9 cellular contexts compared by ENCODE assay signal in the genomic region with DNA sequence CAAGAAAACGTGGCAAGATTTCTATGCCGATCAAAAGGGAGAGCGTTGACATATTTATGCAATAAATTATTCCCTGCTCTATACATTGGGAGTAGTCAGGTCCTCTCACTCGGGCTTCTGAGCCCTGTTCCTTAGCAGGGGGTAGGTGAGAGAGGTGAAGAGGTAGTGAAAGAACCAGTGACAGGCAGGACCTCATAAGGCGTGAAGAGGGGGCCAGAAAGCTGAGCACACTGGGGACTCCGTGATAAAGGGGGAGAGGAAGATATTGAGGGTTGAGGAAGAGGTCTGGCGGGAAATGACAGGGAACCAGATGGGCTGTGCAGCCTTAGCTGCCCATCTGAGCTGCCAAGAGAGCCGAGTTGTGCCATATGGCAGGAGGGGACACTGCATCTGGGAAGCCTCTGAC. TPM values are rescaled to one million over a fixed set of nuclear protein-coding genes. Genes with fewer than 3 reads are reported as not detected.
DNase-seq lines count a peak whose midpoint lies in the region; ATAC-seq and TF ChIP-seq lines count a peak whose summit lies in the region.
"Had no signal": no experiment of that assay in that cellular context is flagged by ENCODE, and none has a peak within 500 bp of the region (broad histone marks: within the 10 kb centered on the region; RNA-seq: fewer than 3 reads in every experiment).

No MANE protein-coding gene starts in this region.

- no peaks in the 10 kb centered on the region for H3K9me3 ChIP-seq in cardiac muscle cell (ENCODE audit: low read depth)
- H3K9me3 ChIP-seq in left lung, result no peaks in the 10 kb centered on the region
- H3K9me3 ChIP-seq in aorta (ENCODE audit: control insufficient read depth, low read length), result no peaks in the 10 kb centered on the region

- peaks cover 4% of the 10 kb centered on the region for H3K4me1 ChIP-seq in cardiac muscle cell (ENCODE audit: low read depth)
- peaks cover 17 to 31% of the 10 kb centered on the region in 2 donors for H3K4me1 ChIP-seq in left lung
- no peaks in the 10 kb centered on the region for H3K4me1 ChIP-seq in aorta (ENCODE audit: control insufficient read depth in 1 of 2, insufficient read depth in 2 of 2, low read length in 2 of 2)

- H3K4me1 Mint-ChIP-seq in activated T-cell treated with anti-CD3 and anti-CD28 coated beads, Interleukin-2, amount 50 U/mL, for 72 hours (ENCODE audit: low read depth), result peaks cover 46% of the 10 kb centered on the region

- H3K9me3 Mint-ChIP-seq in activated T-cell treated with anti-CD3 and anti-CD28 coated beads, Interleukin-2, amount 50 U/mL, for 72 hours, result no peaks in the 10 kb centered on the region

- ATAC-seq in left ventricle myocardium superior, result no peak
- ATAC-seq in HG03342 (IDR thresholded peaks at IDR 0.05; ENCODE audit: unreplicated experiment), result peak; percentile 7
- ATAC-seq in activated T-cell treated with anti-CD3 and anti-CD28 coated beads, Interleukin-2, amount 50 U/mL, for 72 hours (replicated peaks in 1 of 2), result peak; percentile 2 to 6
- no peak for ATAC-seq in left lung
- no peak for ATAC-seq in aorta (ENCODE audit: low FRiP score)

- H3K36me3 Mint-ChIP-seq in activated T-cell treated with anti-CD3 and anti-CD28 coated beads, Interleukin-2, amount 50 U/mL, for 72 hours (ENCODE audit: insufficient read depth in 2 of 2), result no peaks in the 10 kb centered on the region

- no peak overlapping the region for H3K27ac Mint-ChIP-seq in activated T-cell treated with anti-CD3 and anti-CD28 coated beads, Interleukin-2, amount 50 U/mL, for 72 hours

- 25 to 28% methylated on average over 8 of the region's 8 CpGs for WGBS in aorta, 2 donors

- H3K27me3 Mint-ChIP-seq in activated T-cell treated with anti-CD3 and anti-CD28 coated beads, Interleukin-2, amount 50 U/mL, for 72 hours (ENCODE audit: low read depth), result peaks cover 80% of the 10 kb centered on the region

- H3K4me3 ChIP-seq in cardiac muscle cell, result peak overlapping the region; percentile 39
- peak overlapping the region; percentile 26 to 47 for H3K4me3 ChIP-seq in left lung
- peak overlapping the region; percentile 11 to 53 for H3K4me3 ChIP-seq in aorta (ENCODE audit: low read length in 2 of 2)

- H3K27ac ChIP-seq in cardiac muscle cell (no peak overlapping the region), left lung (no peak overlapping the region), aorta (ENCODE audit: low read depth in 1 of 2, low read length in 2 of 2) (no peak overlapping the region)
- H3K27ac ChIP-seq: epithelial cell of prostate had no signal

- no peaks in the 10 kb centered on the region for H3K36me3 ChIP-seq in cardiac muscle cell
- no peaks in the 10 kb centered on the region for H3K36me3 ChIP-seq in left lung
- no peaks in the 10 kb centered on the region for H3K36me3 ChIP-seq in aorta (ENCODE audit: control insufficient read depth in 1 of 2, insufficient read depth in 2 of 2, low read length in 1 of 2)

- intact Hi-C loops in left ventricle myocardium superior (cut with micrococcal nuclease), result loop anchor here (10.0 kb wide), 1 partner anchor 51 kb away; a partner anchor contains a TSS
- intact Hi-C loops in left lung (cut with DNase I), result no loop called here
- intact Hi-C loops in aorta (cut with DNase I), result loop anchor here in 1 of 2 donors (10.0 kb wide), 1 partner anchor 51 kb away; a partner anchor contains a TSS

- H3K27me3 ChIP-seq in cardiac muscle cell (peaks cover 58% of the 10 kb centered on the region), left lung (peaks cover 52 to 94% of the 10 kb centered on the region in 2 donors), aorta (ENCODE audit: control insufficient read depth in 1 of 2, insufficient read depth in 2 of 2, low read length in 1 of 2) (no peaks in the 10 kb centered on the region)

- H3K4me3 Mint-ChIP-seq in activated T-cell treated with anti-CD3 and anti-CD28 coated beads, Interleukin-2, amount 50 U/mL, for 72 hours, result peak overlapping the region; percentile 81 to 87

- no peak for DNase-seq in cardiac muscle cell (ENCODE audit: low read depth in 1 of 2, low spot score in 1 of 2)
- DNase-seq in left ventricle myocardium superior, result no peak
- DNase-seq in activated T-cell treated with anti-CD3 and anti-CD28 coated beads, Interleukin-2, amount 50 U/mL, for 72 hours, result peak in 1 of 2 donors; percentile 6
- DNase-seq in left lung, result no peak
- no peak for DNase-seq in aorta
- DNase-seq in activated CD4-positive, CD25-positive, alpha-beta regulatory T cell treated with anti-CD3 and anti-CD28 coated beads, Interleukin-2, amount 50 U/mL, for 72 hours, result no peak
- DNase-seq in iPS-NIHi11 (ENCODE audit: low spot score), result no peak

- no peak for TF ChIP-seq CTCF in cardiac muscle cell (IDR thresholded peaks at IDR 0.05; ENCODE audit: low read depth, low read length)
- no peak for TF ChIP-seq CTCF in left lung (IDR thresholded peaks at IDR 0.05)

RNA-seq across cellular contexts. Expression of a gene that starts 0.7 kb away (rescaled TPM):
- total RNA-seq in cardiac muscle cell, result 0.32 and 0.45 TPM in 2 replicates
- polyA plus RNA-seq in cardiac muscle cell, result 0.39 and 0.89 TPM in 2 replicates
- not detected for total RNA-seq in left ventricle myocardium superior
- under 1 TPM; 0.07 to 0.10 TPM for total RNA-seq in activated T-cell treated with anti-CD3 and anti-CD28 coated beads, Interleukin-2, amount 50 U/mL, for 72 hours
- total RNA-seq in left lung, result not detected
- not detected for total RNA-seq in aorta
- not detected for polyA plus RNA-seq in aorta

RNA-seq across cellular contexts. Expression of a gene that starts 13.7 kb away (rescaled TPM):
- total RNA-seq in cardiac muscle cell (44.5 and 57.1 TPM in 2 replicates), left ventricle myocardium superior (4.6 TPM), left lung (10 to 100 TPM; 28.0 to 49.6 TPM), aorta (10 to 100 TPM; 29.8 to 49.8 TPM)
- polyA plus RNA-seq in cardiac muscle cell (68.5 and 71.1 TPM in 2 replicates), aorta (10 to 100 TPM; 26.2 to 34.3 TPM)
- not detected for total RNA-seq in activated T-cell treated with anti-CD3 and anti-CD28 coated beads, Interleukin-2, amount 50 U/mL, for 72 hours

RNA-seq across cellular contexts. Expression of a gene that starts 53.4 kb away (rescaled TPM):
- total RNA-seq in cardiac muscle cell (not detected in 2 replicates), left ventricle myocardium superior (not detected), left lung (not detected), aorta (under 1 TPM in 1 of 2 donors, not detected in 1; 0.26 TPM)
- polyA plus RNA-seq in cardiac muscle cell (0.49 TPM in 1 of 2 replicates, not detected in the other), aorta (not detected)
- total RNA-seq in activated T-cell treated with anti-CD3 and anti-CD28 coated beads, Interleukin-2, amount 50 U/mL, for 72 hours, result under 1 TPM in 1 of 2 donors, not detected in 1; 0.48 TPM

RNA-seq across cellular contexts. Expression of a gene that starts 59.7 kb away (rescaled TPM):
- total RNA-seq in cardiac muscle cell (0.14 and 0.51 TPM in 2 replicates), left ventricle myocardium superior (not detected), left lung (1 to 10 TPM in 1 of 2 donors, under 1 TPM in 1; 0.23 to 1.1 TPM), aorta (1 to 10 TPM in 1 of 2 donors, under 1 TPM in 1; 0.54 to 1.3 TPM)
- polyA plus RNA-seq in cardiac muscle cell (0.12 and 0.72 TPM in 2 replicates), aorta (10 to 100 TPM in 1 of 2 donors, under 1 TPM in 1; 0.88 to 10.1 TPM)
- under 1 TPM in 1 of 2 donors, not detected in 1; 0.19 TPM for total RNA-seq in activated T-cell treated with anti-CD3 and anti-CD28 coated beads, Interleukin-2, amount 50 U/mL, for 72 hours

Comparison
In these comparisons a context has a peak if more than half of its experiments do, and no peak if none do; other contexts are left out.
1. ATAC-seq: peak in HG03342 (single experiment) and activated T-cell treated with anti-CD3 and anti-CD28 coated beads, Interleukin-2, amount 50 U/mL, for 72 hours (2 of 2); none in left ventricle myocardium superior (single experiment), left lung (single experiment) and aorta (single experiment).
2. Peak in every context shown above with its lines, with median percentiles within 50 percentile points of each other: H3K4me3 ChIP-seq.